27 cellular contexts compared by ENCODE assay signal in the genomic region with DNA sequence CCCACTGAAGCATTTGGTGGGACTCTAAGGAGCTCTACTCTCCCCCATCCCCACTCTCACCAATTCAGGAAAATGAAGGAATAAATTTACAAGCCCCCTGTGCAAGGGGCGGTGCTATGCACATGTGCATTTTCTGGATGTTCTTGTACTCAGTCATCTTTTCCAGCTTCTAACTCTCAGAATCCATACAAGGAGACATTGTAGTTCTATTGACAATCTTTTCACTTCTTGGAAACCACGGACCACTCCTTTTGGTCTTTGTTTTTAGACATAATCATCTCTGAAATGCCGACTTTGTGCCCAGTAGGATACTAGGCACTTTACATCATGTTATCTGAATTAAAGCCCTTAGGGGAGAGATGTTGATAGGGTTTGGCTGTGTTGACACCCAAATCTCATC.
"Had no signal": no experiment of that assay in that cellular context is flagged by ENCODE, and none has a peak within 500 bp of the region (broad histone marks: within the 10 kb centered on the region; RNA-seq: fewer than 3 reads in every experiment).

No MANE protein-coding gene starts in this region.

- H3K27me3 ChIP-seq: left lung, pancreas, stomach, testis, thyroid gland, transverse colon, upper lobe of right lung had no signal

- H3K4me1 Mint-ChIP-seq: memory B cell; stimulated activated naive B cell treated with anti-CD40 and anti-IgM and Interleukin-4, amounts not matched to agents 10 μg/mL and 1 μg/mL and 100 μg/mL, for 72 hours had no signal

- H3K36me3 ChIP-seq: left lung, pancreas, prostate gland, stomach, thyroid gland, transverse colon, upper lobe of right lung had no signal

- DNase-seq: hippocampal formation; kidney; left colon; left lung; midbrain; mucosa of descending colon; naive thymus-derived CD4-positive, alpha-beta T cell; pancreas; posterior cingulate gyrus; retina; right cardiac atrium; small intestine; stimulated activated CD4-positive, alpha-beta T cell treated with anti-CD3 and anti-CD28 coated beads, Interleukin-1b, Interleukin-23, amount 100 ng/mL, for 48 hours; stimulated activated CD4-positive, alpha-beta T cell treated with anti-CD3 and anti-CD28 coated beads, Interleukin-2, amount 100 ng/mL, for 48 hours; stimulated activated CD4-positive, alpha-beta T cell treated with anti-CD3 and anti-CD28 coated beads, Interleukin-4, amount 100 ng/mL, for 4 hours; stimulated activated CD8-positive, alpha-beta memory T cell treated with anti-CD3 and anti-CD28 coated beads, Interleukin-4, amount 100 ng/mL, for 48 hours; stimulated activated naive B cell treated with anti-CD40 and anti-IgM and Interleukin-4, amounts not matched to agents 10 μg/mL and 1 μg/mL and 100 μg/mL, for 72 hours; stimulated activated naive CD8-positive, alpha-beta T cell treated with anti-CD3 and anti-CD28 coated beads, Interleukin-15, Interleukin-2, amounts not matched to agents 100 U/mL and 50 U/mL, for 24 hours; stomach; testis; thyroid gland; transverse colon; upper lobe of right lung had no signal

- H3K27me3 Mint-ChIP-seq: memory B cell had no signal

- H3K4me3 ChIP-seq: left lung, lung, mucosa of descending colon, pancreas, prostate gland, stomach, testis, thyroid gland, transverse colon, upper lobe of right lung had no signal

- H3K4me3 Mint-ChIP-seq: memory B cell; naive thymus-derived CD4-positive, alpha-beta T cell; natural killer cell treated with Interleukin-12 subunit alpha and Interleukin-12 subunit beta and Interleukin-15 and Interleukin-18, amount 100 ng/mL, for 72 hours; stimulated activated naive B cell treated with anti-CD40 and anti-IgM and Interleukin-4, amounts not matched to agents 10 μg/mL and 1 μg/mL and 100 μg/mL, for 72 hours had no signal

- H3K27ac Mint-ChIP-seq: memory B cell; naive thymus-derived CD4-positive, alpha-beta T cell; natural killer cell treated with Interleukin-12 subunit alpha and Interleukin-12 subunit beta and Interleukin-15 and Interleukin-18, amount 100 ng/mL, for 72 hours; stimulated activated naive B cell treated with anti-CD40 and anti-IgM and Interleukin-4, amounts not matched to agents 10 μg/mL and 1 μg/mL and 100 μg/mL, for 72 hours had no signal

- FAIRE-seq: kidney, pancreas, small intestine had no signal

- H3K27ac ChIP-seq: left lung, pancreas, prostate gland, stomach, testis, thyroid gland, transverse colon, upper lobe of right lung had no signal

- H3K36me3 Mint-ChIP-seq: memory B cell; naive thymus-derived CD4-positive, alpha-beta T cell; natural killer cell treated with Interleukin-12 subunit alpha and Interleukin-12 subunit beta and Interleukin-15 and Interleukin-18, amount 100 ng/mL, for 72 hours; stimulated activated naive B cell treated with anti-CD40 and anti-IgM and Interleukin-4, amounts not matched to agents 10 μg/mL and 1 μg/mL and 100 μg/mL, for 72 hours had no signal

- H3K9me3 Mint-ChIP-seq: natural killer cell treated with Interleukin-12 subunit alpha and Interleukin-12 subunit beta and Interleukin-15 and Interleukin-18, amount 100 ng/mL, for 72 hours had no signal

- H3K4me1 ChIP-seq: left lung, pancreas, prostate gland, stomach, testis, thyroid gland, transverse colon, upper lobe of right lung had no signal

- H3K9me3 ChIP-seq: left lung, mucosa of descending colon, pancreas, prostate gland, stomach, testis, thyroid gland, transverse colon, upper lobe of right lung had no signal
